12 cellular contexts compared by ENCODE assay signal in genomic region chr15:44489464-44489863, GRCh38. TPM values are rescaled to one million over a fixed set of nuclear protein-coding genes. Genes with fewer than 3 reads are reported as not detected.
DNase-seq lines count a peak whose midpoint lies in the region; ATAC-seq and TF ChIP-seq lines count a peak whose summit lies in the region.
"Had no signal": no experiment of that assay in that cellular context is flagged by ENCODE, and none has a peak within 500 bp of the region (broad histone marks: within the 10 kb centered on the region; RNA-seq: fewer than 3 reads in every experiment).

No MANE protein-coding gene starts in this region.

- ATAC-seq in GM19023 (IDR thresholded peaks at IDR 0.05; ENCODE audit: unreplicated experiment), result no peak
- no peak for ATAC-seq in GM18505 (IDR thresholded peaks at IDR 0.05; ENCODE audit: unreplicated experiment)

- TF ChIP-seq POLR2A in GM18505 (IDR thresholded peaks at IDR 0.05; ENCODE audit: borderline replicate concordance, extremely low read depth, insufficient read depth, insufficient read length), result no peak

- in situ Hi-C loops in astrocyte of the cerebellum (cut with HindIII; ENCODE audit: low sequenced_read_pairs), result loop anchor here (25.0 kb wide), 2 partner anchors 252 to 577 kb away; no protein-coding TSS in a partner anchor

- H3K4me3 ChIP-seq in astrocyte of the cerebellum (ENCODE audit: low read depth, low read length), result no peak overlapping the region
- H3K4me3 ChIP-seq: neural progenitor cell had no signal

- peak; percentile 68 for DNase-seq in AG20443 (ENCODE audit: low spot score)
- DNase-seq in HS-27A (ENCODE audit: low read depth), result peak; percentile 59
- peak; percentile 72 for DNase-seq in astrocyte of the cerebellum (ENCODE audit: low read depth)
- peak; percentile 61 to 86 for DNase-seq in lung microvascular endothelial cell (ENCODE audit: low read depth in 2 of 2)
- DNase-seq in amygdala (lab: John Stamatoyannopoulos, UW), result no peak
- no peak for DNase-seq in NK-92 (lab: John Stamatoyannopoulos, UW; ENCODE audit: unreplicated experiment)
- DNase-seq: NCI-H2171; stimulated activated naive CD4-positive, alpha-beta T cell; WERI-Rb-1 had no signal

- TF ChIP-seq CTCF in astrocyte of the cerebellum (IDR thresholded peaks at IDR 0.05; ENCODE audit: low read depth, low read length, missing control alignments), result no peak

RNA-seq across cellular contexts. Expression of gene EIF3J, which starts 47.5 kb away (rescaled TPM):
- 33.6 and 39.3 TPM in 2 replicates for total RNA-seq in lung microvascular endothelial cell

Comparison
In these comparisons a context has a peak if more than half of its experiments do, and no peak if none do; other contexts are left out.
1. DNase-seq: peak in AG20443 (single experiment), HS-27A (single experiment), astrocyte of the cerebellum (single experiment) and lung microvascular endothelial cell (2 of 2); none in amygdala (0 of 56) and NK-92 (single experiment).